ENCODE assay signal across 26 cellular contexts in genomic region chr2:9135804-9136558, GRCh38.
DNase-seq lines count a peak whose midpoint lies in the region; ATAC-seq and TF ChIP-seq lines count a peak whose summit lies in the region.
"Had no signal": no experiment of that assay in that cellular context is flagged by ENCODE, and none has a peak within 500 bp of the region (broad histone marks: within the 10 kb centered on the region; RNA-seq: fewer than 3 reads in every experiment).

No MANE protein-coding gene starts in this region.

- no peak for TF ChIP-seq EP300 in SK-N-SH (IDR thresholded peaks at IDR 0.05; ENCODE audit: borderline replicate concordance in 1 of 2, low read depth in 1 of 2, low read length in 1 of 2)

- CTCF ChIA-PET in SK-N-SH (lab: Yijun Ruan, JAX) (interaction anchor here (1.0 kb wide), 1 partner anchor 254 kb away, joined by 3 read pairs; no protein-coding TSS in a partner anchor), Calu3 (lab: Charles Lee) (no interaction called here)

- intact Hi-C loops in Calu3 (cut with micrococcal nuclease; ENCODE audit: unreplicated experiment): no loop called here

- ATAC-seq in SK-N-SH treated with all-trans-retinoic acid at 6 μM for 48 hours (no peak), HG02678 (IDR thresholded peaks at IDR 0.05; ENCODE audit: unreplicated experiment) (no peak)
- ATAC-seq: heart left ventricle, left lung, Panc1, sciatic nerve had no signal

- peaks cover 12% of the 10 kb centered on the region for H3F3A ChIP-seq in SK-N-SH (replicated peaks; ENCODE audit: insufficient read depth)

- H3K27me3 Mint-ChIP-seq in Calu3 (ENCODE audit: unreplicated experiment): no peaks in the 10 kb centered on the region

- no peak overlapping the region for H2AFZ ChIP-seq in SK-N-SH (ENCODE audit: low read depth)
- H2AFZ ChIP-seq: parathyroid adenoma had no signal

- BruUV-seq in Calu3 (replicated peaks; lab: Mats Ljungman, UMichigan): no TSS peak

- TF ChIP-seq RAD21 in SK-N-SH (IDR thresholded peaks at IDR 0.05; ENCODE audit: low read length): no peak

- no peaks in the 10 kb centered on the region for H4K20me1 ChIP-seq in SK-N-SH (ENCODE audit: insufficient read depth)
- H4K20me1 ChIP-seq: BLaER1 had no signal

- H3K27ac ChIP-seq in SK-N-SH (ENCODE audit: low read depth in 2 of 2, low read length in 1 of 2): no peak overlapping the region
- H3K27ac ChIP-seq: 22Rv1, BLaER1, breast epithelium, heart left ventricle, left lung, parathyroid adenoma, SK-N-MC had no signal

- H3K4me1 Mint-ChIP-seq in Calu3 (ENCODE audit: low read depth, unreplicated experiment): no peaks in the 10 kb centered on the region
- H3K4me1 Mint-ChIP-seq: activated B cell treated with CpG ODN at 0.5 μM for 24 hours, nephron had no signal

- no peaks in the 10 kb centered on the region for H3K27me3 ChIP-seq in SK-N-SH (ENCODE audit: insufficient read depth)
- H3K27me3 ChIP-seq: BLaER1, breast epithelium, heart left ventricle, left lung had no signal

- H3K4me1 ChIP-seq in SK-N-SH (ENCODE audit: control insufficient read depth in 1 of 2, insufficient read depth in 2 of 2, low read depth in 1 of 2, low read length in 1 of 2): peaks cover 0 to 3% of the 10 kb centered on the region in 2 experiments; a peak in 1 of 4 replicates
- H3K4me1 ChIP-seq: breast epithelium had no signal

- no peak overlapping the region for H3K4me2 ChIP-seq in SK-N-SH

- H3K4me3 Mint-ChIP-seq in Calu3 (ENCODE audit: low read depth, unreplicated experiment): no peak overlapping the region
- H3K4me3 Mint-ChIP-seq: activated B cell treated with CpG ODN at 0.5 μM for 24 hours, nephron had no signal

- POLR2A ChIA-PET in SK-N-SH (lab: Yijun Ruan, JAX): no interaction called here

- H3K79me2 ChIP-seq in SK-N-SH (ENCODE audit: insufficient read depth): no peaks in the 10 kb centered on the region

- DNase-seq in SK-N-SH (no peak), astrocyte of the hippocampus (ENCODE audit: low read depth, low spot score) (peak; percentile 65), hepatic stellate cell (ENCODE audit: low spot score) (peak; percentile 61), NCI-H446 treated with DMSO at 0.1 percent for 48 hours (lab: John Stamatoyannopoulos, UW) (no peak), Calu3 (no peak), NCI-H1436 treated with DMSO at 0.1 percent for 48 hours (lab: John Stamatoyannopoulos, UW) (no peak)
- DNase-seq: activated B cell treated with CpG ODN at 0.5 μM for 24 hours; activated CD4-positive, alpha-beta T cell treated with anti-CD3 and anti-CD28 coated beads, Interleukin-2, amount 50 U/mL, for 48 hours; activated effector memory CD4-positive, alpha-beta T cell treated with anti-CD3 and anti-CD28 coated beads, Interleukin-2, amount 50 U/mL, for 16 hours; cortex of kidney; heart left ventricle; left lung; NCI-H1417; NCI-H2107; NCI-H510A treated with DMSO at 0.1 percent for 48 hours; NK-92 treated with Interleukin-12 subunit alpha and Interleukin-12 subunit beta, amount 100 ng/mL, for 24 hours had no signal

- no peak overlapping the region for H3K27ac Mint-ChIP-seq in Calu3 (ENCODE audit: unreplicated experiment)
- H3K27ac Mint-ChIP-seq: activated B cell treated with CpG ODN at 0.5 μM for 24 hours had no signal

- no peak overlapping the region for H3K9ac ChIP-seq in SK-N-SH
- H3K9ac ChIP-seq: BLaER1, parathyroid adenoma had no signal

- no peaks in the 10 kb centered on the region for H3K9me2 ChIP-seq in SK-N-SH

- no peak for TF ChIP-seq CTCF in SK-N-SH (IDR thresholded peaks at IDR 0.05)
- TF ChIP-seq CTCF in Calu3 (IDR thresholded peaks at IDR 0.05; ENCODE audit: unreplicated experiment): no peak

- WGBS in SK-N-SH (ENCODE audit: low lambda C conversion rate): 87% methylated on average over 15 of the region's 16 CpGs

- no peaks in the 10 kb centered on the region; the same call in 1 of the 2 replicates for H3K9me3 ChIP-seq in SK-N-SH

- no peak overlapping the region for H3K4me3 ChIP-seq in SK-N-SH (ENCODE audit: low read depth in 2 of 2, low read length in 1 of 2)
- H3K4me3 ChIP-seq: BLaER1, breast epithelium, left lung, SK-N-MC had no signal

- no peaks in the 10 kb centered on the region for H3K36me3 ChIP-seq in SK-N-SH (replicated peaks in 1 of 2; ENCODE audit: control insufficient read depth in 1 of 2, insufficient read depth in 2 of 2, low read length in 1 of 2)
- H3K36me3 ChIP-seq: breast epithelium, heart left ventricle, left lung had no signal

- no peaks in the 10 kb centered on the region for H3K9me3 Mint-ChIP-seq in Calu3 (ENCODE audit: low read depth, unreplicated experiment)

- H3K36me3 Mint-ChIP-seq in Calu3 (ENCODE audit: insufficient read depth, unreplicated experiment): peaks cover 4% of the 10 kb centered on the region

TF ChIP-seq in SK-N-SH, 30 proteins besides CTCF, POLR2A, EP300 and RAD21:
- no peak for TF ChIP-seq YY1 (IDR thresholded peaks at IDR 0.05; ENCODE audit: low read depth)
- no peak for TF ChIP-seq SIN3A (IDR thresholded peaks at IDR 0.05; ENCODE audit: borderline replicate concordance, low read depth, low read length)
- TF ChIP-seq FOSL2 (IDR thresholded peaks at IDR 0.05; ENCODE audit: borderline replicate concordance, low read depth): 0 out of 2 replicates have a peak, but pooled peaks have one; percentile 16
- TF ChIP-seq NFIC (IDR thresholded peaks at IDR 0.05; ENCODE audit: borderline replicate concordance): no peak

TF ChIP-seq in SK-N-SH treated with all-trans-retinoic acid at 6 μM for 48 hours, 23 proteins besides CTCF, POLR2A, EP300 and RAD21:
- no peak for TF ChIP-seq ZFP30 (CRISPR knock-in tag; IDR thresholded peaks at IDR 0.05)
- no peak for TF ChIP-seq GLIS3 (CRISPR knock-in tag; IDR thresholded peaks at IDR 0.05)
- TF ChIP-seq ZNF565 (CRISPR knock-in tag; conservative IDR thresholded peaks at IDR 0.05; ENCODE audit: low read depth): no peak
- no peak for TF ChIP-seq TCF4 (CRISPR knock-in tag; IDR thresholded peaks at IDR 0.05; ENCODE audit: borderline replicate concordance)
- no peak for TF ChIP-seq RARB (CRISPR knock-in tag; IDR thresholded peaks at IDR 0.05)
- TF ChIP-seq OSR1 (CRISPR knock-in tag; IDR thresholded peaks at IDR 0.05): no peak

Comparison
In these comparisons a context has a peak if more than half of its experiments do, and no peak if none do; other contexts are left out.
1. DNase-seq: peak in astrocyte of the hippocampus (single experiment) and hepatic stellate cell (single experiment); none in SK-N-SH (single experiment), NCI-H446 treated with DMSO at 0.1 percent for 48 hours (single experiment), Calu3 (single experiment) and NCI-H1436 treated with DMSO at 0.1 percent for 48 hours (single experiment).